ENCODE assay signal across 2 cellular contexts in genomic region chrX:17525762-17526555, GRCh38.
TF ChIP-seq lines count a peak whose summit lies in the region.

No MANE protein-coding gene starts in this region.

TF ChIP-seq in A549, 52 proteins besides CTCF, POLR2A, EP300 and RAD21:
- no peak for TF ChIP-seq PBX3 (IDR thresholded peaks at IDR 0.05)
- TF ChIP-seq HMGXB4 (CRISPR knock-in tag; IDR thresholded peaks at IDR 0.05; ENCODE audit: borderline replicate concordance): no peak
- no peak for TF ChIP-seq MYC (IDR thresholded peaks at IDR 0.05; ENCODE audit: borderline replicate concordance, low read length)
- TF ChIP-seq BCL3 (IDR thresholded peaks at IDR 0.05): no peak
- TF ChIP-seq SMC3 (IDR thresholded peaks at IDR 0.05): no peak
TF ChIP-seq in A549: peak in this region for 0.

TF ChIP-seq in H1, 55 proteins besides CTCF, POLR2A, EP300 and RAD21 (continued from another document):
- TF ChIP-seq RXRA (IDR thresholded peaks at IDR 0.05; ENCODE audit: insufficient read depth, low read depth, low read length) (no peak), GABPA (IDR thresholded peaks at IDR 0.05; ENCODE audit: borderline replicate concordance, insufficient read depth, low read length) (no peak), CHD7 (IDR thresholded peaks at IDR 0.05; ENCODE audit: insufficient replicate concordance, low read length) (no peak), CREB1 (IDR thresholded peaks at IDR 0.05) (no peak), SUZ12 (IDR thresholded peaks at IDR 0.05; ENCODE audit: low read length) (no peak), FOSL1 (IDR thresholded peaks at IDR 0.05; ENCODE audit: insufficient read depth, low read depth, low read length) (no peak), NANOG (IDR thresholded peaks at IDR 0.05; ENCODE audit: insufficient read depth, low read depth, low read length, poor library complexity, severe bottlenecking) (no peak), SP4 (IDR thresholded peaks at IDR 0.05; ENCODE audit: low read length) (no peak), CHD2 (IDR thresholded peaks at IDR 0.05; ENCODE audit: low read length) (no peak), MAX (IDR thresholded peaks at IDR 0.05) (no peak), SP2 (IDR thresholded peaks at IDR 0.05; ENCODE audit: low read length) (no peak), TCF12 (IDR thresholded peaks at IDR 0.05; ENCODE audit: low read depth, low read length) (no peak), GTF2F1 (IDR thresholded peaks at IDR 0.05; ENCODE audit: borderline replicate concordance, low read depth, low read length) (no peak), RBBP5 (IDR thresholded peaks at IDR 0.05; ENCODE audit: borderline replicate concordance, low read depth, low read length) (no peak), BRCA1 (IDR thresholded peaks at IDR 0.05; ENCODE audit: low read depth, low read length) (no peak)
